In the genomic region with DNA sequence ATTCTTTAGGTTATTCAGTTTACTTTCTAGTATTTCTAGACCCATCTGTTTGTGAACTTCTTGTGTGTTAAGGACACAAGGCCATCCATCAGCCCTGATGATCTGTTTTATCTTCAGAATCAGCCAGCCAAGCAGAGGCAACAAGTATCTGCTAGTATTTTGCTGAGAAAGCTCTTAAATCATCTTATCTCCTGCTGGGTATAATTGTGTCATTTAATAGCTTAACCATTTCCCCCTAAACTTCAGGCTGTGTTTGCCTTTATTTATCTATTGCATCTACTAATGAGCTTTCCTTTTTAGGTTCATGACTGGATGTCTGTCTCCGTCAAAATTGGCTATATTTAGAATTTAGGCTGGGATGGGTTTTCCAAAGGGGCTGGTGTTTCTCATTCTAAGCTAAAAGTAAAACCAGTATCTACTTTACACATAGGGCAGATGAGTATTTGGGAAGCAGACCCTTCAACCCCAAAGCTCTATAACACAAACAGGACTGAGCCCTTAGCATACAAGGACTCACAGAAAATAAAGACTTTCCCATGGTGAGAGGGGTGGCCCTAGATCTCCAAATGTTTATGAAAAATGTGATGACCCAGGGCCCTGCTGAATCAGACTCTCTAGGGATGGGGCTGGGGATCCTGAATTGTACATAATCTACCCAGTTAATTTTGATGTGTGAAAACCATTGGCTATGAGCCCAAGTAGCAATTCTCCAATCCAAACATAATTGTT, we compare ENCODE assay signal across 1 cellular context.
A peak's percentile ranks its signal among the peaks of the same experiment; 100 is the strongest.
TF ChIP-seq lines count a peak whose summit lies in the region.

No MANE protein-coding gene starts in this region.

TF ChIP-seq in HEK293, 187 proteins besides CTCF, POLR2A, EP300 and RAD21 (continued from another document and continues in another):
- TF ChIP-seq ZNF239 (tag by site-specific recombination; IDR thresholded peaks at IDR 0.05) (no peak), ZNF626 (tag by site-specific recombination; IDR thresholded peaks at IDR 0.05) (no peak), ZNF777 (tag by site-specific recombination; IDR thresholded peaks at IDR 0.05; ENCODE audit: borderline replicate concordance) (no peak), ZNF223 (tag by site-specific recombination; IDR thresholded peaks at IDR 0.05) (no peak), ZBTB48 (tag by site-specific recombination; IDR thresholded peaks at IDR 0.05) (no peak), ZNF37A (tag by site-specific recombination; IDR thresholded peaks at IDR 0.05) (no peak), ZNF366 (tag by site-specific recombination; conservative IDR thresholded peaks at IDR 0.05) (peak; percentile 73), ZIC2 (tag by site-specific recombination; IDR thresholded peaks at IDR 0.05) (0 out of 2 replicates have a peak, but pooled peaks have one; percentile 32), ZNF549 (tag by site-specific recombination; IDR thresholded peaks at IDR 0.05) (no peak), ZNF292 (tag by site-specific recombination; IDR thresholded peaks at IDR 0.05; ENCODE audit: borderline replicate concordance, low read depth) (no peak), SCRT2 (tag by site-specific recombination; IDR thresholded peaks at IDR 0.05) (peak; percentile 92), ZXDB (tag by site-specific recombination; IDR thresholded peaks at IDR 0.05) (0 out of 2 replicates have a peak, but pooled peaks have one; percentile 33), SP2 (tag by site-specific recombination; IDR thresholded peaks at IDR 0.05) (no peak), ZNF544 (tag by site-specific recombination; IDR thresholded peaks at IDR 0.05) (no peak), ZNF629 (tag by site-specific recombination; IDR thresholded peaks at IDR 0.05) (no peak; the same call in 1 of the 2 replicates), ZNF19 (tag by site-specific recombination; IDR thresholded peaks at IDR 0.05; ENCODE audit: low read depth) (no peak), ZNF585B (tag by site-specific recombination; IDR thresholded peaks at IDR 0.05) (no peak), ZNF600 (tag by site-specific recombination; IDR thresholded peaks at IDR 0.05) (no peak), ZNF677 (tag by site-specific recombination; IDR thresholded peaks at IDR 0.05) (no peak), ZNF335 (tag by site-specific recombination; conservative IDR thresholded peaks at IDR 0.05) (no peak), ZNF184 (tag by site-specific recombination; IDR thresholded peaks at IDR 0.05) (0 out of 2 replicates have a peak, but pooled peaks have one; percentile 25)
- TF ChIP-seq, protein P1, sequence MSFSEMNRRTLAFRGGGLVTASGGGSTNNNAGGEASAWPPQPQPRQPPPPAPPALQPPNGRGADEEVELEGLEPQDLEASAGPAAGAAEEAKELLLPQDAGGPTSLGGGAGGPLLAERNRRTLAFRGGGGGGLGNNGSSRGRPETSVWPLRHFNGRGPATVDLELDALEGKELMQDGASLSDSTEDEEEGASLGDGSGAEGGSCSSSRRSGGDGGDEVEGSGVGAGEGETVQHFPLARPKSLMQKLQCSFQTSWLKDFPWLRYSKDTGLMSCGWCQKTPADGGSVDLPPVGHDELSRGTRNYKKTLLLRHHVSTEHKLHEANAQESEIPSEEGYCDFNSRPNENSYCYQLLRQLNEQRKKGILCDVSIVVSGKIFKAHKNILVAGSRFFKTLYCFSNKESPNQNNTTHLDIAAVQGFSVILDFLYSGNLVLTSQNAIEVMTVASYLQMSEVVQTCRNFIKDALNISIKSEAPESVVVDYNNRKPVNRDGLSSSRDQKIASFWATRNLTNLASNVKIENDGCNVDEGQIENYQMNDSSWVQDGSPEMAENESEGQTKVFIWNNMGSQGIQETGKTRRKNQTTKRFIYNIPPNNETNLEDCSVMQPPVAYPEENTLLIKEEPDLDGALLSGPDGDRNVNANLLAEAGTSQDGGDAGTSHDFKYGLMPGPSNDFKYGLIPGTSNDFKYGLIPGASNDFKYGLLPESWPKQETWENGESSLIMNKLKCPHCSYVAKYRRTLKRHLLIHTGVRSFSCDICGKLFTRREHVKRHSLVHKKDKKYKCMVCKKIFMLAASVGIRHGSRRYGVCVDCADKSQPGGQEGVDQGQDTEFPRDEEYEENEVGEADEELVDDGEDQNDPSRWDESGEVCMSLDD (tag by site-specific recombination; IDR thresholded peaks at IDR 0.05) = no peak
- TF ChIP-seq, protein P2, sequence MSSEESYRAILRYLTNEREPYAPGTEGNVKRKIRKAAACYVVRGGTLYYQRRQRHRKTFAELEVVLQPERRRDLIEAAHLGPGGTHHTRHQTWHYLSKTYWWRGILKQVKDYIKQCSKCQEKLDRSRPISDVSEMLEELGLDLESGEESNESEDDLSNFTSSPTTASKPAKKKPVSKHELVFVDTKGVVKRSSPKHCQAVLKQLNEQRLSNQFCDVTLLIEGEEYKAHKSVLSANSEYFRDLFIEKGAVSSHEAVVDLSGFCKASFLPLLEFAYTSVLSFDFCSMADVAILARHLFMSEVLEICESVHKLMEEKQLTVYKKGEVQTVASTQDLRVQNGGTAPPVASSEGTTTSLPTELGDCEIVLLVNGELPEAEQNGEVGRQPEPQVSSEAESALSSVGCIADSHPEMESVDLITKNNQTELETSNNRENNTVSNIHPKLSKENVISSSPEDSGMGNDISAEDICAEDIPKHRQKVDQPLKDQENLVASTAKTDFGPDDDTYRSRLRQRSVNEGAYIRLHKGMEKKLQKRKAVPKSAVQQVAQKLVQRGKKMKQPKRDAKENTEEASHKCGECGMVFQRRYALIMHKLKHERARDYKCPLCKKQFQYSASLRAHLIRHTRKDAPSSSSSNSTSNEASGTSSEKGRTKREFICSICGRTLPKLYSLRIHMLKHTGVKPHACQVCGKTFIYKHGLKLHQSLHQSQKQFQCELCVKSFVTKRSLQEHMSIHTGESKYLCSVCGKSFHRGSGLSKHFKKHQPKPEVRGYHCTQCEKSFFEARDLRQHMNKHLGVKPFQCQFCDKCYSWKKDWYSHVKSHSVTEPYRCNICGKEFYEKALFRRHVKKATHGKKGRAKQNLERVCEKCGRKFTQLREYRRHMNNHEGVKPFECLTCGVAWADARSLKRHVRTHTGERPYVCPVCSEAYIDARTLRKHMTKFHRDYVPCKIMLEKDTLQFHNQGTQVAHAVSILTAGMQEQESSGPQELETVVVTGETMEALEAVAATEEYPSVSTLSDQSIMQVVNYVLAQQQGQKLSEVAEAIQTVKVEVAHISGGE (tag by site-specific recombination; conservative IDR thresholded peaks at IDR 0.05; ENCODE audit: low read depth) = no peak
- TF ChIP-seq, protein P3, sequence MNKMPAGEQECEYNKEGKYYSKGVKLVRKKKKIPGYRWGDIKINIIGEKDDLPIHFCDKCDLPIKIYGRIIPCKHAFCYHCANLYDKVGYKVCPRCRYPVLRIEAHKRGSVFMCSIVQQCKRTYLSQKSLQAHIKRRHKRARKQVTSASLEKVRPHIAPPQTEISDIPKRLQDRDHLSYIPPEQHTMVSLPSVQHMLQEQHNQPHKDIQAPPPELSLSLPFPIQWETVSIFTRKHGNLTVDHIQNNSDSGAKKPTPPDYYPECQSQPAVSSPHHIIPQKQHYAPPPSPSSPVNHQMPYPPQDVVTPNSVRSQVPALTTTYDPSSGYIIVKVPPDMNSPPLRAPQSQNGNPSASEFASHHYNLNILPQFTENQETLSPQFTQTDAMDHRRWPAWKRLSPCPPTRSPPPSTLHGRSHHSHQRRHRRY (tag by site-specific recombination; IDR thresholded peaks at IDR 0.05) = no peak
- TF ChIP-seq, protein P4, sequence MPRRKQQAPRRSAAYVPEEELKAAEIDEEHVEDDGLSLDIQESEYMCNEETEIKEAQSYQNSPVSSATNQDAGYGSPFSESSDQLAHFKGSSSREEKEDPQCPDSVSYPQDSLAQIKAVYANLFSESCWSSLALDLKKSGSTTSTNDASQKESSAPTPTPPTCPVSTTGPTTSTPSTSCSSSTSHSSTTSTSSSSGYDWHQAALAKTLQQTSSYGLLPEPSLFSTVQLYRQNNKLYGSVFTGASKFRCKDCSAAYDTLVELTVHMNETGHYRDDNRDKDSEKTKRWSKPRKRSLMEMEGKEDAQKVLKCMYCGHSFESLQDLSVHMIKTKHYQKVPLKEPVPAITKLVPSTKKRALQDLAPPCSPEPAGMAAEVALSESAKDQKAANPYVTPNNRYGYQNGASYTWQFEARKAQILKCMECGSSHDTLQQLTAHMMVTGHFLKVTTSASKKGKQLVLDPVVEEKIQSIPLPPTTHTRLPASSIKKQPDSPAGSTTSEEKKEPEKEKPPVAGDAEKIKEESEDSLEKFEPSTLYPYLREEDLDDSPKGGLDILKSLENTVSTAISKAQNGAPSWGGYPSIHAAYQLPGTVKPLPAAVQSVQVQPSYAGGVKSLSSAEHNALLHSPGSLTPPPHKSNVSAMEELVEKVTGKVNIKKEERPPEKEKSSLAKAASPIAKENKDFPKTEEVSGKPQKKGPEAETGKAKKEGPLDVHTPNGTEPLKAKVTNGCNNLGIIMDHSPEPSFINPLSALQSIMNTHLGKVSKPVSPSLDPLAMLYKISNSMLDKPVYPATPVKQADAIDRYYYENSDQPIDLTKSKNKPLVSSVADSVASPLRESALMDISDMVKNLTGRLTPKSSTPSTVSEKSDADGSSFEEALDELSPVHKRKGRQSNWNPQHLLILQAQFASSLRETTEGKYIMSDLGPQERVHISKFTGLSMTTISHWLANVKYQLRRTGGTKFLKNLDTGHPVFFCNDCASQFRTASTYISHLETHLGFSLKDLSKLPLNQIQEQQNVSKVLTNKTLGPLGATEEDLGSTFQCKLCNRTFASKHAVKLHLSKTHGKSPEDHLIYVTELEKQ (tag by site-specific recombination; IDR thresholded peaks at IDR 0.05; ENCODE audit: borderline replicate concordance) = no peak
- TF ChIP-seq, protein P5, sequence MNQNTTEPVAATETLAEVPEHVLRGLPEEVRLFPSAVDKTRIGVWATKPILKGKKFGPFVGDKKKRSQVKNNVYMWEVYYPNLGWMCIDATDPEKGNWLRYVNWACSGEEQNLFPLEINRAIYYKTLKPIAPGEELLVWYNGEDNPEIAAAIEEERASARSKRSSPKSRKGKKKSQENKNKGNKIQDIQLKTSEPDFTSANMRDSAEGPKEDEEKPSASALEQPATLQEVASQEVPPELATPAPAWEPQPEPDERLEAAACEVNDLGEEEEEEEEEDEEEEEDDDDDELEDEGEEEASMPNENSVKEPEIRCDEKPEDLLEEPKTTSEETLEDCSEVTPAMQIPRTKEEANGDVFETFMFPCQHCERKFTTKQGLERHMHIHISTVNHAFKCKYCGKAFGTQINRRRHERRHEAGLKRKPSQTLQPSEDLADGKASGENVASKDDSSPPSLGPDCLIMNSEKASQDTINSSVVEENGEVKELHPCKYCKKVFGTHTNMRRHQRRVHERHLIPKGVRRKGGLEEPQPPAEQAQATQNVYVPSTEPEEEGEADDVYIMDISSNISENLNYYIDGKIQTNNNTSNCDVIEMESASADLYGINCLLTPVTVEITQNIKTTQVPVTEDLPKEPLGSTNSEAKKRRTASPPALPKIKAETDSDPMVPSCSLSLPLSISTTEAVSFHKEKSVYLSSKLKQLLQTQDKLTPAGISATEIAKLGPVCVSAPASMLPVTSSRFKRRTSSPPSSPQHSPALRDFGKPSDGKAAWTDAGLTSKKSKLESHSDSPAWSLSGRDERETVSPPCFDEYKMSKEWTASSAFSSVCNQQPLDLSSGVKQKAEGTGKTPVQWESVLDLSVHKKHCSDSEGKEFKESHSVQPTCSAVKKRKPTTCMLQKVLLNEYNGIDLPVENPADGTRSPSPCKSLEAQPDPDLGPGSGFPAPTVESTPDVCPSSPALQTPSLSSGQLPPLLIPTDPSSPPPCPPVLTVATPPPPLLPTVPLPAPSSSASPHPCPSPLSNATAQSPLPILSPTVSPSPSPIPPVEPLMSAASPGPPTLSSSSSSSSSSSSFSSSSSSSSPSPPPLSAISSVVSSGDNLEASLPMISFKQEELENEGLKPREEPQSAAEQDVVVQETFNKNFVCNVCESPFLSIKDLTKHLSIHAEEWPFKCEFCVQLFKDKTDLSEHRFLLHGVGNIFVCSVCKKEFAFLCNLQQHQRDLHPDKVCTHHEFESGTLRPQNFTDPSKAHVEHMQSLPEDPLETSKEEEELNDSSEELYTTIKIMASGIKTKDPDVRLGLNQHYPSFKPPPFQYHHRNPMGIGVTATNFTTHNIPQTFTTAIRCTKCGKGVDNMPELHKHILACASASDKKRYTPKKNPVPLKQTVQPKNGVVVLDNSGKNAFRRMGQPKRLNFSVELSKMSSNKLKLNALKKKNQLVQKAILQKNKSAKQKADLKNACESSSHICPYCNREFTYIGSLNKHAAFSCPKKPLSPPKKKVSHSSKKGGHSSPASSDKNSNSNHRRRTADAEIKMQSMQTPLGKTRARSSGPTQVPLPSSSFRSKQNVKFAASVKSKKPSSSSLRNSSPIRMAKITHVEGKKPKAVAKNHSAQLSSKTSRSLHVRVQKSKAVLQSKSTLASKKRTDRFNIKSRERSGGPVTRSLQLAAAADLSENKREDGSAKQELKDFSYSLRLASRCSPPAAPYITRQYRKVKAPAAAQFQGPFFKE (tag by site-specific recombination; IDR thresholded peaks at IDR 0.05; ENCODE audit: borderline replicate concordance) = no peak
- TF ChIP-seq, protein P6, sequence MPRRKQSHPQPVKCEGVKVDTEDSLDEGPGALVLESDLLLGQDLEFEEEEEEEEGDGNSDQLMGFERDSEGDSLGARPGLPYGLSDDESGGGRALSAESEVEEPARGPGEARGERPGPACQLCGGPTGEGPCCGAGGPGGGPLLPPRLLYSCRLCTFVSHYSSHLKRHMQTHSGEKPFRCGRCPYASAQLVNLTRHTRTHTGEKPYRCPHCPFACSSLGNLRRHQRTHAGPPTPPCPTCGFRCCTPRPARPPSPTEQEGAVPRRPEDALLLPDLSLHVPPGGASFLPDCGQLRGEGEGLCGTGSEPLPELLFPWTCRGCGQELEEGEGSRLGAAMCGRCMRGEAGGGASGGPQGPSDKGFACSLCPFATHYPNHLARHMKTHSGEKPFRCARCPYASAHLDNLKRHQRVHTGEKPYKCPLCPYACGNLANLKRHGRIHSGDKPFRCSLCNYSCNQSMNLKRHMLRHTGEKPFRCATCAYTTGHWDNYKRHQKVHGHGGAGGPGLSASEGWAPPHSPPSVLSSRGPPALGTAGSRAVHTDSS (tag by site-specific recombination; IDR thresholded peaks at IDR 0.05) = no peak
- TF ChIP-seq, protein P7, sequence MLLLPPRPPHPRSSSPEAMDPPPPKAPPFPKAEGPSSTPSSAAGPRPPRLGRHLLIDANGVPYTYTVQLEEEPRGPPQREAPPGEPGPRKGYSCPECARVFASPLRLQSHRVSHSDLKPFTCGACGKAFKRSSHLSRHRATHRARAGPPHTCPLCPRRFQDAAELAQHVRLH (tag by site-specific recombination; IDR thresholded peaks at IDR 0.05) = no peak
- TF ChIP-seq, protein P8, sequence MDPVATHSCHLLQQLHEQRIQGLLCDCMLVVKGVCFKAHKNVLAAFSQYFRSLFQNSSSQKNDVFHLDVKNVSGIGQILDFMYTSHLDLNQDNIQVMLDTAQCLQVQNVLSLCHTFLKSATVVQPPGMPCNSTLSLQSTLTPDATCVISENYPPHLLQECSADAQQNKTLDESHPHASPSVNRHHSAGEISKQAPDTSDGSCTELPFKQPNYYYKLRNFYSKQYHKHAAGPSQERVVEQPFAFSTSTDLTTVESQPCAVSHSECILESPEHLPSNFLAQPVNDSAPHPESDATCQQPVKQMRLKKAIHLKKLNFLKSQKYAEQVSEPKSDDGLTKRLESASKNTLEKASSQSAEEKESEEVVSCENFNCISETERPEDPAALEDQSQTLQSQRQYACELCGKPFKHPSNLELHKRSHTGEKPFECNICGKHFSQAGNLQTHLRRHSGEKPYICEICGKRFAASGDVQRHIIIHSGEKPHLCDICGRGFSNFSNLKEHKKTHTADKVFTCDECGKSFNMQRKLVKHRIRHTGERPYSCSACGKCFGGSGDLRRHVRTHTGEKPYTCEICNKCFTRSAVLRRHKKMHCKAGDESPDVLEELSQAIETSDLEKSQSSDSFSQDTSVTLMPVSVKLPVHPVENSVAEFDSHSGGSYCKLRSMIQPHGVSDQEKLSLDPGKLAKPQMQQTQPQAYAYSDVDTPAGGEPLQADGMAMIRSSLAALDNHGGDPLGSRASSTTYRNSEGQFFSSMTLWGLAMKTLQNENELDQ (tag by site-specific recombination; IDR thresholded peaks at IDR 0.05; ENCODE audit: low read depth) = no peak
